8 cellular contexts compared by ENCODE assay signal in genomic region chr7:100016209-100016901, GRCh38. TPM values are rescaled to one million over a fixed set of nuclear protein-coding genes. Genes with fewer than 3 reads are reported as not detected.
A peak's percentile ranks its signal among the peaks of the same experiment; 100 is the strongest.
DNase-seq lines count a peak whose midpoint lies in the region; ATAC-seq, FAIRE-seq and TF ChIP-seq lines count a peak whose summit lies in the region.

No MANE protein-coding gene starts in this region.

- H3K27ac Mint-ChIP-seq in CD4-positive, alpha-beta memory T cell: peak overlapping the region; percentile 95 to 99 (median 98)
- peak overlapping the region; percentile 93 for H3K27ac Mint-ChIP-seq in mesothelial cell of epicardium

- no peaks in the 10 kb centered on the region for H3K27me3 Mint-ChIP-seq in CD4-positive, alpha-beta memory T cell
- H3K27me3 Mint-ChIP-seq in mesothelial cell of epicardium (ENCODE audit: low read depth): peaks cover 7% of the 10 kb centered on the region

- H3K9me3 Mint-ChIP-seq in CD4-positive, alpha-beta memory T cell: no peaks in the 10 kb centered on the region
- H3K9me3 Mint-ChIP-seq in mesothelial cell of epicardium: no peaks in the 10 kb centered on the region

- peaks cover 28 to 53% (median 44%) of the 10 kb centered on the region in 4 donors for H3K4me1 Mint-ChIP-seq in CD4-positive, alpha-beta memory T cell
- H3K4me1 Mint-ChIP-seq in mesothelial cell of epicardium: peaks cover 28% of the 10 kb centered on the region

- no peak for TF ChIP-seq POLR2A in NB4 (IDR thresholded peaks at IDR 0.05; ENCODE audit: extremely low read depth, insufficient read length)

- DNase-seq in CD4-positive, alpha-beta memory T cell: no peak
- DNase-seq in NB4 (ENCODE audit: low read depth): peak; percentile 17
- DNase-seq in dermis microvascular lymphatic vessel endothelial cell (ENCODE audit: low read depth in 2 of 2): peak; percentile 49 to 67
- no peak for DNase-seq in mesothelial cell of epicardium (ENCODE audit: low spot score in 2 of 2, unreplicated experiment in 2 of 2)
- DNase-seq in urothelium cell line (ENCODE audit: low spot score): no peak

- no peaks in the 10 kb centered on the region for H3K27me3 ChIP-seq in CD4-positive, alpha-beta memory T cell (ENCODE audit: insufficient read depth, low read length)

- no peaks in the 10 kb centered on the region for H3K9me3 ChIP-seq in CD4-positive, alpha-beta memory T cell (ENCODE audit: control insufficient read depth in 1 of 2, low read length in 2 of 2)

- 20% methylated on average over 12 of the region's 12 CpGs for WGBS in urinary bladder

- H3K36me3 ChIP-seq in CD4-positive, alpha-beta memory T cell (ENCODE audit: insufficient read depth, low read length): no peaks in the 10 kb centered on the region
- no peaks in the 10 kb centered on the region for H3K36me3 ChIP-seq in urinary bladder (ENCODE audit: insufficient read depth)

- peaks cover 43% of the 10 kb centered on the region for H3K4me1 ChIP-seq in CD4-positive, alpha-beta memory T cell (ENCODE audit: insufficient read depth, low read length)
- no peaks in the 10 kb centered on the region for H3K4me1 ChIP-seq in urinary bladder (ENCODE audit: insufficient read depth)

- no peak for FAIRE-seq in urothelium cell line (lab: Jason Lieb, UNC)

- no peak for ATAC-seq in HG03280 (IDR thresholded peaks at IDR 0.05; ENCODE audit: unreplicated experiment)
- no peak for ATAC-seq in GM21825 (IDR thresholded peaks at IDR 0.05; ENCODE audit: unreplicated experiment)

- peak overlapping the region; percentile 96 for H3K27ac ChIP-seq in CD4-positive, alpha-beta memory T cell (ENCODE audit: low read depth, low read length)
- H3K27ac ChIP-seq in urinary bladder (ENCODE audit: low read depth): peak overlapping the region; percentile 97

- POLR2A ChIA-PET in CD4-positive, alpha-beta memory T cell (lab: Charles Lee; ENCODE audit: partially characterized antibody): interaction anchor here (0.7 to 3.6 kb wide), 8 partner anchors 19 to 811 kb away, joined by 3 to 38 read pairs (median 6); partner anchors contain the start of genes EPHB4, MBLAC1, TRIM4 and ZCWPW1

- peaks cover 0 to 29% of the 10 kb centered on the region in 2 donors for H3K36me3 Mint-ChIP-seq in CD4-positive, alpha-beta memory T cell
- peaks cover 3% of the 10 kb centered on the region for H3K36me3 Mint-ChIP-seq in mesothelial cell of epicardium

- H3K4me3 Mint-ChIP-seq in CD4-positive, alpha-beta memory T cell: peak overlapping the region; percentile 87 to 97 (median 96)
- peak overlapping the region; percentile 91 for H3K4me3 Mint-ChIP-seq in mesothelial cell of epicardium

- CTCF ChIA-PET in CD4-positive, alpha-beta memory T cell (lab: Charles Lee; ENCODE audit: partially characterized antibody): interaction anchor here (0.8 to 2.0 kb wide), 3 partner anchors 26 to 689 kb away, joined by 3 to 9 read pairs (median 3); partner anchors contain the start of gene POP7

- peak overlapping the region; percentile 92 for H3K4me3 ChIP-seq in CD4-positive, alpha-beta memory T cell (ENCODE audit: low read length in 2 of 2)
- H3K4me3 ChIP-seq in NB4 (ENCODE audit: low read depth, low read length) (peak overlapping the region; percentile 85), urinary bladder (ENCODE audit: low read depth, low read length) (peak overlapping the region; percentile 100)

- intact Hi-C loops in CD4-positive, alpha-beta memory T cell (cut with micrococcal nuclease): no loop called here

- TF ChIP-seq CTCF in NB4 (IDR thresholded peaks at IDR 0.05; ENCODE audit: low read depth, low read length) (no peak), mesothelial cell of epicardium (IDR thresholded peaks at IDR 0.05; ENCODE audit: unreplicated experiment) (no peak)

RNA-seq across cellular contexts. Expression of gene ZKSCAN1, which starts 1.0 kb away (rescaled TPM):
- 100 to 1,000 TPM in 1 of 2 experiments, 10 to 100 TPM in 1; 94.8 to 101 TPM for total RNA-seq in CD4-positive, alpha-beta memory T cell
- 10 to 100 TPM; 25.0 to 47.0 TPM for polyA plus RNA-seq in CD4-positive, alpha-beta memory T cell
- total RNA-seq in dermis microvascular lymphatic vessel endothelial cell (21.7 and 30.7 TPM in 2 replicates), mesothelial cell of epicardium (143 to 149 TPM (median 143 TPM) in 3 replicates), urinary bladder (51.5 TPM)
- 14.3 TPM for polyA plus RNA-seq in urinary bladder

RNA-seq across cellular contexts. Expression of gene ZSCAN21, which starts 33.2 kb away (rescaled TPM):
- 10 to 100 TPM in 1 of 2 experiments, 1 to 10 TPM in 1; 9.9 to 10.6 TPM for total RNA-seq in CD4-positive, alpha-beta memory T cell
- 1 to 10 TPM; 2.5 to 9.7 TPM for polyA plus RNA-seq in CD4-positive, alpha-beta memory T cell
- total RNA-seq in dermis microvascular lymphatic vessel endothelial cell (5.4 and 6.2 TPM in 2 replicates), mesothelial cell of epicardium (17.0 to 17.6 TPM (median 17.4 TPM) in 3 replicates), urinary bladder (10.4 TPM)
- polyA plus RNA-seq in urinary bladder: 11.6 TPM

RNA-seq across cellular contexts. Expression of gene AZGP1, which starts 40.5 kb away (rescaled TPM):
- total RNA-seq in CD4-positive, alpha-beta memory T cell: not detected
- not detected for polyA plus RNA-seq in CD4-positive, alpha-beta memory T cell
- total RNA-seq in dermis microvascular lymphatic vessel endothelial cell: not detected in 2 replicates
- total RNA-seq in mesothelial cell of epicardium: 0.27 to 0.56 TPM in 2 of 3 replicates, not detected in the other
- total RNA-seq in urinary bladder: 1.9 TPM
- 9.3 TPM for polyA plus RNA-seq in urinary bladder

Comparison
In these comparisons a context has a peak if more than half of its experiments do, and no peak if none do; other contexts are left out.
1. DNase-seq: peak in NB4 (single experiment) and dermis microvascular lymphatic vessel endothelial cell (2 of 2); none in CD4-positive, alpha-beta memory T cell (0 of 5), mesothelial cell of epicardium (0 of 2) and urothelium cell line (single experiment).
2. Peak in every context shown above with its lines, with median percentiles within 50 percentile points of each other: H3K4me3 ChIP-seq.